ENCODE assay signal across 9 cellular contexts in genomic region chr12:78562358-78563205, GRCh38.
A peak's percentile ranks its signal among the peaks of the same experiment; 100 is the strongest.
DNase-seq lines count a peak whose midpoint lies in the region; ATAC-seq, FAIRE-seq and TF ChIP-seq lines count a peak whose summit lies in the region.
"Had no signal": no experiment of that assay in that cellular context is flagged by ENCODE, and none has a peak within 500 bp of the region (broad histone marks: within the 10 kb centered on the region; RNA-seq: fewer than 3 reads in every experiment).

No MANE protein-coding gene starts in this region.

- no peak overlapping the region for H3K4me2 ChIP-seq in A549

- WGBS in A549 (ENCODE audit: missing lambda C conversion rate) = 65% methylated on average over 2 of the region's 2 CpGs

- no peak overlapping the region for H3K4me3 ChIP-seq in A549

- CTCF ChIA-PET in A549 (lab: Yijun Ruan, JAX) = interaction anchor here (0.6 to 1.5 kb wide), 4 partner anchors 13 to 443 kb away, joined by 3 to 5 read pairs (median 4); no protein-coding TSS in a partner anchor

- TF ChIP-seq EP300 in A549 (IDR thresholded peaks at IDR 0.05) = no peak

- H3K27ac ChIP-seq in A549 = no peak overlapping the region

- TF ChIP-seq POLR2A in A549 (IDR thresholded peaks at IDR 0.05; ENCODE audit: low read length) = no peak

- H3K4me1 Mint-ChIP-seq in endothelial cell (ENCODE audit: unreplicated experiment) = no peaks in the 10 kb centered on the region
- H3K4me1 Mint-ChIP-seq in T-helper 2 cell treated with Interferon-gamma antibody and Interleukin-4, amounts not matched to agents 5 μg/mL and 100 μg/mL, for 36 hours (ENCODE audit: low read depth) = no peaks in the 10 kb centered on the region

- peak; percentile 47 to 79; a peak in 3 of 6 replicates for ATAC-seq in A549
- peak; percentile 59 for ATAC-seq in GM21526 (IDR thresholded peaks at IDR 0.05; ENCODE audit: low FRiP score, unreplicated experiment)
- no peak for ATAC-seq in HG02981 (IDR thresholded peaks at IDR 0.05; ENCODE audit: unreplicated experiment)
- ATAC-seq in GM21723 (IDR thresholded peaks at IDR 0.05; ENCODE audit: unreplicated experiment) = no peak
- ATAC-seq in HG03280 (IDR thresholded peaks at IDR 0.05; ENCODE audit: unreplicated experiment) = no peak

- DNase-seq in A549 (ENCODE audit: low read depth in 1 of 2, low spot score in 1 of 2) (peak in 1 of 2 experiments; percentile 46), NCI-H524 treated with DMSO at 0.1 percent for 48 hours (lab: John Stamatoyannopoulos, UW) (peak; percentile 57), endothelial cell (ENCODE audit: low spot score) (no peak)
- no peak for DNase-seq in T-helper 2 cell treated with Interferon-gamma antibody and Interleukin-4, amounts not matched to agents 5 μg/mL and 100 μg/mL, for 36 hours (ENCODE audit: low spot score)
- DNase-seq: DMS79 had no signal

- H3K4me3 Mint-ChIP-seq in endothelial cell (ENCODE audit: unreplicated experiment) = no peak overlapping the region
- H3K4me3 Mint-ChIP-seq in T-helper 2 cell treated with Interferon-gamma antibody and Interleukin-4, amounts not matched to agents 5 μg/mL and 100 μg/mL, for 36 hours = no peak overlapping the region

- H3K27ac Mint-ChIP-seq in endothelial cell (ENCODE audit: unreplicated experiment) = no peak overlapping the region
- no peak overlapping the region for H3K27ac Mint-ChIP-seq in T-helper 2 cell treated with Interferon-gamma antibody and Interleukin-4, amounts not matched to agents 5 μg/mL and 100 μg/mL, for 36 hours

- H3K27me3 Mint-ChIP-seq in endothelial cell (ENCODE audit: unreplicated experiment) = no peaks in the 10 kb centered on the region
- no peaks in the 10 kb centered on the region for H3K27me3 Mint-ChIP-seq in T-helper 2 cell treated with Interferon-gamma antibody and Interleukin-4, amounts not matched to agents 5 μg/mL and 100 μg/mL, for 36 hours (ENCODE audit: low read depth)

- no peaks in the 10 kb centered on the region for H3K9me3 ChIP-seq in A549

- FAIRE-seq in A549 (lab: Jason Lieb, UNC) = peak; percentile 23

- POLR2A ChIA-PET in A549 (lab: Yijun Ruan, JAX) = interaction anchor here (1.0 kb wide), 1 partner anchor 301 kb away, joined by 5 read pairs; the partner anchor contains the start of gene SYT1

- H3K36me3 Mint-ChIP-seq in endothelial cell (ENCODE audit: low read depth, unreplicated experiment) = no peaks in the 10 kb centered on the region
- H3K36me3 Mint-ChIP-seq in T-helper 2 cell treated with Interferon-gamma antibody and Interleukin-4, amounts not matched to agents 5 μg/mL and 100 μg/mL, for 36 hours (ENCODE audit: low read depth) = no peaks in the 10 kb centered on the region

- no peaks in the 10 kb centered on the region for H3K9me3 Mint-ChIP-seq in endothelial cell (ENCODE audit: unreplicated experiment)
- peaks cover 24% of the 10 kb centered on the region for H3K9me3 Mint-ChIP-seq in T-helper 2 cell treated with Interferon-gamma antibody and Interleukin-4, amounts not matched to agents 5 μg/mL and 100 μg/mL, for 36 hours

- peak; percentile 56 to 63 for TF ChIP-seq RAD21 in A549 (conservative IDR thresholded peaks at IDR 0.05 in 1 of 2, IDR thresholded peaks at IDR 0.05 in 1 of 2)

- TF ChIP-seq CTCF in A549 (IDR thresholded peaks at IDR 0.05) (peak; percentile 53), endothelial cell (IDR thresholded peaks at IDR 0.05; ENCODE audit: unreplicated experiment) (peak; percentile 30)

- no peaks in the 10 kb centered on the region for H3K4me1 ChIP-seq in A549

TF ChIP-seq in A549, 52 proteins besides CTCF, POLR2A, EP300 and RAD21:
- no peak for TF ChIP-seq MAX (IDR thresholded peaks at IDR 0.05)
- peak; percentile 60 for TF ChIP-seq SMC3 (IDR thresholded peaks at IDR 0.05)
- no peak for TF ChIP-seq HOXB13 (CRISPR knock-in tag; IDR thresholded peaks at IDR 0.05; ENCODE audit: low read depth)
- no peak for TF ChIP-seq NR3C1 (IDR thresholded peaks at IDR 0.05)

Comparison
In these comparisons a context has a peak if more than half of its experiments do, and no peak if none do; other contexts are left out.
1. ATAC-seq: peak in A549 (2 of 2) and GM21526 (single experiment); none in HG02981 (single experiment), GM21723 (single experiment) and HG03280 (single experiment).